ENCODE assay signal across 1 cellular context in the genomic region with DNA sequence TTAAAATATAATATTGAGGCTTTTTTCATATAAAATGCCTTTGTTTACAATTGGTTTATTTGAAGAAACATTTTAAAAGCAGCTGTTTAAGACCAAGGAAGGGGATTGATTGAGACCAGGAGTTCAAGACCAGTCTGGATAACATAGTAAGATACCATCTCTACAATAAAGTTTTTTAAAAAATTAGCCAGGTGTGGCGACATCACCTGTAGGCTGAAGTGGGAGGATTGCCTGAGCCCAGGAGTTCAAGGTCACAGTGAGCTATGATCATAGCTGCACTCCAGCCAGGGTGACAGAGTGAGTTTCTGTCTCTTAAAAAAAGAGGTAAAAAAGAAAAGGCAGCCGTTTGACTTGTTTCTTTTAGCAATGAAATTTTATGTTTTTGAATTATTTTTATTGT.
TF ChIP-seq lines count a peak whose summit lies in the region.

No MANE protein-coding gene starts in this region.

TF ChIP-seq in HepG2, 621 proteins besides CTCF, POLR2A, EP300 and RAD21 (continued from another document and continues in another):
- TF ChIP-seq, protein P1, sequence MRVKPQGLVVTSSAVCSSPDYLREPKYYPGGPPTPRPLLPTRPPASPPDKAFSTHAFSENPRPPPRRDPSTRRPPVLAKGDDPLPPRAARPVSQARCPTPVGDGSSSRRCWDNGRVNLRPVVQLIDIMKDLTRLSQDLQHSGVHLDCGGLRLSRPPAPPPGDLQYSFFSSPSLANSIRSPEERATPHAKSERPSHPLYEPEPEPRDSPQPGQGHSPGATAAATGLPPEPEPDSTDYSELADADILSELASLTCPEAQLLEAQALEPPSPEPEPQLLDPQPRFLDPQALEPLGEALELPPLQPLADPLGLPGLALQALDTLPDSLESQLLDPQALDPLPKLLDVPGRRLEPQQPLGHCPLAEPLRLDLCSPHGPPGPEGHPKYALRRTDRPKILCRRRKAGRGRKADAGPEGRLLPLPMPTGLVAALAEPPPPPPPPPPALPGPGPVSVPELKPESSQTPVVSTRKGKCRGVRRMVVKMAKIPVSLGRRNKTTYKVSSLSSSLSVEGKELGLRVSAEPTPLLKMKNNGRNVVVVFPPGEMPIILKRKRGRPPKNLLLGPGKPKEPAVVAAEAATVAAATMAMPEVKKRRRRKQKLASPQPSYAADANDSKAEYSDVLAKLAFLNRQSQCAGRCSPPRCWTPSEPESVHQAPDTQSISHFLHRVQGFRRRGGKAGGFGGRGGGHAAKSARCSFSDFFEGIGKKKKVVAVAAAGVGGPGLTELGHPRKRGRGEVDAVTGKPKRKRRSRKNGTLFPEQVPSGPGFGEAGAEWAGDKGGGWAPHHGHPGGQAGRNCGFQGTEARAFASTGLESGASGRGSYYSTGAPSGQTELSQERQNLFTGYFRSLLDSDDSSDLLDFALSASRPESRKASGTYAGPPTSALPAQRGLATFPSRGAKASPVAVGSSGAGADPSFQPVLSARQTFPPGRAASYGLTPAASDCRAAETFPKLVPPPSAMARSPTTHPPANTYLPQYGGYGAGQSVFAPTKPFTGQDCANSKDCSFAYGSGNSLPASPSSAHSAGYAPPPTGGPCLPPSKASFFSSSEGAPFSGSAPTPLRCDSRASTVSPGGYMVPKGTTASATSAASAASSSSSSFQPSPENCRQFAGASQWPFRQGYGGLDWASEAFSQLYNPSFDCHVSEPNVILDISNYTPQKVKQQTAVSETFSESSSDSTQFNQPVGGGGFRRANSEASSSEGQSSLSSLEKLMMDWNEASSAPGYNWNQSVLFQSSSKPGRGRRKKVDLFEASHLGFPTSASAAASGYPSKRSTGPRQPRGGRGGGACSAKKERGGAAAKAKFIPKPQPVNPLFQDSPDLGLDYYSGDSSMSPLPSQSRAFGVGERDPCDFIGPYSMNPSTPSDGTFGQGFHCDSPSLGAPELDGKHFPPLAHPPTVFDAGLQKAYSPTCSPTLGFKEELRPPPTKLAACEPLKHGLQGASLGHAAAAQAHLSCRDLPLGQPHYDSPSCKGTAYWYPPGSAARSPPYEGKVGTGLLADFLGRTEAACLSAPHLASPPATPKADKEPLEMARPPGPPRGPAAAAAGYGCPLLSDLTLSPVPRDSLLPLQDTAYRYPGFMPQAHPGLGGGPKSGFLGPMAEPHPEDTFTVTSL (CRISPR knock-in tag; IDR thresholded peaks at IDR 0.05; ENCODE audit: borderline replicate concordance) = peak; percentile 28; the same call in 1 of the 2 replicates
- TF ChIP-seq, protein P2, sequence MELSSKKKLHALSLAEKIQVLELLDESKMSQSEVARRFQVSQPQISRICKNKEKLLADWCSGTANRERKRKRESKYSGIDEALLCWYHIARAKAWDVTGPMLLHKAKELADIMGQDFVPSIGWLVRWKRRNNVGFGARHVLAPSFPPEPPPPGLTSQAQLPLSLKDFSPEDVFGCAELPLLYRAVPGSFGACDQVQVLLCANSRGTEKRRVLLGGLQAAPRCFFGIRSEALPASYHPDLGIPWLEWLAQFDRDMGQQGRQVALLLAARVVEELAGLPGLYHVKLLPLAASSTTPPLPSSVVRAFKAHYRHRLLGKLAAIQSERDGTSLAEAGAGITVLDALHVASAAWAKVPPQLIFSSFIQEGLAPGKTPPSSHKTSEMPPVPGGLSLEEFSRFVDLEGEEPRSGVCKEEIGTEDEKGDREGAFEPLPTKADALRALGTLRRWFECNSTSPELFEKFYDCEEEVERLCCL (CRISPR knock-in tag; IDR thresholded peaks at IDR 0.05; ENCODE audit: borderline replicate concordance) = no peak
- TF ChIP-seq ZEB1 (IDR thresholded peaks at IDR 0.05; ENCODE audit: insufficient replicate concordance, low read depth) (peak; percentile 89), NFIB (CRISPR knock-in tag; IDR thresholded peaks at IDR 0.05; ENCODE audit: borderline replicate concordance) (no peak), ZBTB20 (CRISPR knock-in tag; IDR thresholded peaks at IDR 0.05; ENCODE audit: borderline replicate concordance, low read depth) (no peak), MYC (CRISPR knock-in tag; IDR thresholded peaks at IDR 0.05; ENCODE audit: borderline replicate concordance) (no peak), NCOA5 (CRISPR knock-in tag; IDR thresholded peaks at IDR 0.05) (no peak), NKX3-1 (CRISPR knock-in tag; IDR thresholded peaks at IDR 0.05) (0 out of 2 replicates have a peak, but pooled peaks have one; percentile 19), RARA (CRISPR knock-in tag; IDR thresholded peaks at IDR 0.05) (peak; percentile 54; the same call in 1 of the 2 replicates), ZMYM4 (CRISPR knock-in tag; IDR thresholded peaks at IDR 0.05) (peak; percentile 42; the same call in 1 of the 2 replicates), CEBPG (CRISPR knock-in tag; IDR thresholded peaks at IDR 0.05) (peak; percentile 59), KMT2A (CRISPR knock-in tag; IDR thresholded peaks at IDR 0.05) (no peak), NR2F6 (IDR thresholded peaks at IDR 0.05) (no peak), NR2F6 (CRISPR knock-in tag; IDR thresholded peaks at IDR 0.05) (0 out of 2 replicates have a peak, but pooled peaks have one; percentile 23), SAP130 (CRISPR knock-in tag; IDR thresholded peaks at IDR 0.05; ENCODE audit: low read depth) (0 out of 2 replicates have a peak, but pooled peaks have one; percentile 13), ZNF460 (CRISPR knock-in tag; IDR thresholded peaks at IDR 0.05; ENCODE audit: borderline replicate concordance) (peak; percentile 61), ZSCAN21 (CRISPR knock-in tag; IDR thresholded peaks at IDR 0.05; ENCODE audit: borderline replicate concordance) (no peak), GATAD2A (CRISPR knock-in tag; IDR thresholded peaks at IDR 0.05) (0 out of 2 replicates have a peak, but pooled peaks have one; percentile 10), THYN1 (CRISPR knock-in tag; IDR thresholded peaks at IDR 0.05; ENCODE audit: borderline replicate concordance, low read depth) (no peak), SIX4 (CRISPR knock-in tag; IDR thresholded peaks at IDR 0.05) (no peak), NCOR1 (IDR thresholded peaks at IDR 0.05; ENCODE audit: borderline replicate concordance, low read length) (peak; percentile 50; the same call in 1 of the 2 replicates), HNF4A (CRISPR knock-in tag; IDR thresholded peaks at IDR 0.05) (peak; percentile 74), SUZ12 (IDR thresholded peaks at IDR 0.05; ENCODE audit: low read depth, low read length) (no peak), SALL1 (CRISPR knock-in tag; IDR thresholded peaks at IDR 0.05) (peak; percentile 56), ETV6 (CRISPR knock-in tag; conservative IDR thresholded peaks at IDR 0.05) (no peak), CEBPB (IDR thresholded peaks at IDR 0.05; ENCODE audit: borderline replicate concordance, low read depth, low read length) (peak; percentile 56; the same call in 1 of the 2 replicates)
- TF ChIP-seq, protein P3, sequence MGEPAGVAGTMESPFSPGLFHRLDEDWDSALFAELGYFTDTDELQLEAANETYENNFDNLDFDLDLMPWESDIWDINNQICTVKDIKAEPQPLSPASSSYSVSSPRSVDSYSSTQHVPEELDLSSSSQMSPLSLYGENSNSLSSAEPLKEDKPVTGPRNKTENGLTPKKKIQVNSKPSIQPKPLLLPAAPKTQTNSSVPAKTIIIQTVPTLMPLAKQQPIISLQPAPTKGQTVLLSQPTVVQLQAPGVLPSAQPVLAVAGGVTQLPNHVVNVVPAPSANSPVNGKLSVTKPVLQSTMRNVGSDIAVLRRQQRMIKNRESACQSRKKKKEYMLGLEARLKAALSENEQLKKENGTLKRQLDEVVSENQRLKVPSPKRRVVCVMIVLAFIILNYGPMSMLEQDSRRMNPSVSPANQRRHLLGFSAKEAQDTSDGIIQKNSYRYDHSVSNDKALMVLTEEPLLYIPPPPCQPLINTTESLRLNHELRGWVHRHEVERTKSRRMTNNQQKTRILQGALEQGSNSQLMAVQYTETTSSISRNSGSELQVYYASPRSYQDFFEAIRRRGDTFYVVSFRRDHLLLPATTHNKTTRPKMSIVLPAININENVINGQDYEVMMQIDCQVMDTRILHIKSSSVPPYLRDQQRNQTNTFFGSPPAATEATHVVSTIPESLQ (CRISPR knock-in tag; conservative IDR thresholded peaks at IDR 0.05) = no peak
- TF ChIP-seq, protein P4, sequence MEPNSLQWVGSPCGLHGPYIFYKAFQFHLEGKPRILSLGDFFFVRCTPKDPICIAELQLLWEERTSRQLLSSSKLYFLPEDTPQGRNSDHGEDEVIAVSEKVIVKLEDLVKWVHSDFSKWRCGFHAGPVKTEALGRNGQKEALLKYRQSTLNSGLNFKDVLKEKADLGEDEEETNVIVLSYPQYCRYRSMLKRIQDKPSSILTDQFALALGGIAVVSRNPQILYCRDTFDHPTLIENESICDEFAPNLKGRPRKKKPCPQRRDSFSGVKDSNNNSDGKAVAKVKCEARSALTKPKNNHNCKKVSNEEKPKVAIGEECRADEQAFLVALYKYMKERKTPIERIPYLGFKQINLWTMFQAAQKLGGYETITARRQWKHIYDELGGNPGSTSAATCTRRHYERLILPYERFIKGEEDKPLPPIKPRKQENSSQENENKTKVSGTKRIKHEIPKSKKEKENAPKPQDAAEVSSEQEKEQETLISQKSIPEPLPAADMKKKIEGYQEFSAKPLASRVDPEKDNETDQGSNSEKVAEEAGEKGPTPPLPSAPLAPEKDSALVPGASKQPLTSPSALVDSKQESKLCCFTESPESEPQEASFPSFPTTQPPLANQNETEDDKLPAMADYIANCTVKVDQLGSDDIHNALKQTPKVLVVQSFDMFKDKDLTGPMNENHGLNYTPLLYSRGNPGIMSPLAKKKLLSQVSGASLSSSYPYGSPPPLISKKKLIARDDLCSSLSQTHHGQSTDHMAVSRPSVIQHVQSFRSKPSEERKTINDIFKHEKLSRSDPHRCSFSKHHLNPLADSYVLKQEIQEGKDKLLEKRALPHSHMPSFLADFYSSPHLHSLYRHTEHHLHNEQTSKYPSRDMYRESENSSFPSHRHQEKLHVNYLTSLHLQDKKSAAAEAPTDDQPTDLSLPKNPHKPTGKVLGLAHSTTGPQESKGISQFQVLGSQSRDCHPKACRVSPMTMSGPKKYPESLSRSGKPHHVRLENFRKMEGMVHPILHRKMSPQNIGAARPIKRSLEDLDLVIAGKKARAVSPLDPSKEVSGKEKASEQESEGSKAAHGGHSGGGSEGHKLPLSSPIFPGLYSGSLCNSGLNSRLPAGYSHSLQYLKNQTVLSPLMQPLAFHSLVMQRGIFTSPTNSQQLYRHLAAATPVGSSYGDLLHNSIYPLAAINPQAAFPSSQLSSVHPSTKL (CRISPR knock-in tag; IDR thresholded peaks at IDR 0.05) = peak; percentile 76
- TF ChIP-seq, protein P5, sequence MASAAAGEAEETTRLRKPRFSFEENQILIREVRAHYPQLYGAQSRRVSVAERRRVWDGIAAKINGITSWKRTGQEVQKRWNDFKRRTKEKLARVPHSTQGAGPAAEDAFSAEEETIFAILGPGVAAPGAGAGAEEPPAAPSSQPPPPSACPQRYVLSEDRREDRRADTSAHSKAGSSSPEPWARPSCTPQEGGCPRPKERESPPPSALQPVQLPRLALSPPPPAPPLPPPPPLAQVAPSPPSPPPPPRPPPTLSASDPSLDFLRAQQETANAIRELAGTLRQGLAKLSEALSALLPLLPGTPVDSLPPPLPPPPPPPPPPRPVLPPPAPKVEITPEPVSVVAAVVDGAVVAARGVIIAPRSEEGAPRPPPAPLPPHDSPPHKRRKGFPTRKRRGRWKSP (CRISPR knock-in tag; IDR thresholded peaks at IDR 0.05) = no peak
- TF ChIP-seq, protein P6, sequence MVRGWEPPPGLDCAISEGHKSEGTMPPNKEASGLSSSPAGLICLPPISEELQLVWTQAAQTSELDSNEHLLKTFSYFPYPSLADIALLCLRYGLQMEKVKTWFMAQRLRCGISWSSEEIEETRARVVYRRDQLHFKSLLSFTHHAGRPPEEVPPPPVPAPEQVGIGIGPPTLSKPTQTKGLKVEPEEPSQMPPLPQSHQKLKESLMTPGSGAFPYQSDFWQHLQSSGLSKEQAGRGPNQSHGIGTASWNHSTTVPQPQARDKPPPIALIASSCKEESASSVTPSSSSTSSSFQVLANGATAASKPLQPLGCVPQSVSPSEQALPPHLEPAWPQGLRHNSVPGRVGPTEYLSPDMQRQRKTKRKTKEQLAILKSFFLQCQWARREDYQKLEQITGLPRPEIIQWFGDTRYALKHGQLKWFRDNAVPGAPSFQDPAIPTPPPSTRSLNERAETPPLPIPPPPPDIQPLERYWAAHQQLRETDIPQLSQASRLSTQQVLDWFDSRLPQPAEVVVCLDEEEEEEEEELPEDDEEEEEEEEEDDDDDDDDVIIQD (CRISPR knock-in tag; IDR thresholded peaks at IDR 0.05; ENCODE audit: low read depth) = peak; percentile 60; the same call in 1 of the 2 replicates
